In the genomic region with DNA sequence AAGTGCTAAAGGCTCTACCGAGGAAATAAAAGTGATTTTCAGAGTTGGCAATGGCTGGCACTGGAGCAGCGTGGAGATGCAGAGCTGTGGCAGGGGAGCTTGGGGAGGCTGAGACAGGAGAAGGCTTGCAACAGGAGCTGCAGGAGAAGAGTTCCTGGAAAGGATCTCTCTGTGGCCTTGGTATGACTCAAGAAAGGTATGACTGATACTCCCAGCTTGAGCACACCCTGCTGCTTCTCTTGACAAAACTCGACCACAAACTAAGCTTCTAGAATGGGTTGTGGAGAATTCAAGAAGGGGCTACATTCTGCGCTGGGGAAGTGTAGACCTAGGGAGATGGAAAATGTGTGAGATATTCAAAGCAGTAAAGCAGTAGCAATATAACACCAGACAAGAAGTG, we compare ENCODE assay signal across 28 cellular contexts. TPM values are rescaled to one million over a fixed set of nuclear protein-coding genes. Genes with fewer than 3 reads are reported as not detected.
A peak's percentile ranks its signal among the peaks of the same experiment; 100 is the strongest.
DNase-seq lines count a peak whose midpoint lies in the region; ATAC-seq, FAIRE-seq and TF ChIP-seq lines count a peak whose summit lies in the region.
"Had no signal": no experiment of that assay in that cellular context is flagged by ENCODE, and none has a peak within 500 bp of the region (broad histone marks: within the 10 kb centered on the region; RNA-seq: fewer than 3 reads in every experiment).

No MANE protein-coding gene starts in this region.

- POLR2A ChIA-PET in activated CD4-positive, alpha-beta memory T cell treated with anti-CD3 and anti-CD28 coated beads, Interleukin-2, amount 10 ng/mL, durations not matched to agents 7 days and 5 days (lab: Charles Lee): no interaction called here
- POLR2A ChIA-PET in activated CD4-positive, alpha-beta memory T cell treated with anti-CD3 and anti-CD28 coated beads for 36 hours (lab: Charles Lee): no interaction called here

- H3K4me1 Mint-ChIP-seq in activated CD4-positive, alpha-beta memory T cell treated with anti-CD3 and anti-CD28 coated beads, Interleukin-2, amount 10 ng/mL, durations not matched to agents 7 days and 5 days: peaks cover 16% of the 10 kb centered on the region
- peaks cover 5% of the 10 kb centered on the region for H3K4me1 Mint-ChIP-seq in activated CD4-positive, alpha-beta memory T cell treated with anti-CD3 and anti-CD28 coated beads for 36 hours (ENCODE audit: low read depth)
- H3K4me1 Mint-ChIP-seq in T-helper 2 cell treated with Interferon-gamma antibody and Interleukin-4, amounts not matched to agents 5 μg/mL and 100 μg/mL, for 36 hours (ENCODE audit: low read depth): peaks cover 7% of the 10 kb centered on the region
- H3K4me1 Mint-ChIP-seq: activated naive CD8-positive, alpha-beta T cell treated with anti-CD3 and anti-CD28 coated beads, Interleukin-2, amount 50 U/mL, for 24 hours; B cell; CD8-positive, alpha-beta memory T cell; neural progenitor cell; T-cell had no signal

- no peak for FAIRE-seq in urothelium cell line (lab: Jason Lieb, UNC)
- FAIRE-seq: endometrium, H1 had no signal

- H3K27ac Mint-ChIP-seq in activated CD4-positive, alpha-beta memory T cell treated with anti-CD3 and anti-CD28 coated beads, Interleukin-2, amount 10 ng/mL, durations not matched to agents 7 days and 5 days: peak overlapping the region; percentile 57
- H3K27ac Mint-ChIP-seq in activated CD4-positive, alpha-beta memory T cell treated with anti-CD3 and anti-CD28 coated beads for 36 hours: no peak overlapping the region
- no peak overlapping the region for H3K27ac Mint-ChIP-seq in T-helper 2 cell treated with Interferon-gamma antibody and Interleukin-4, amounts not matched to agents 5 μg/mL and 100 μg/mL, for 36 hours
- H3K27ac Mint-ChIP-seq: activated CD4-positive, alpha-beta T cell treated with anti-CD3 and anti-CD28 coated beads, Interleukin-2, amount 10 ng/mL, durations not matched to agents 24 days and 14 days; activated naive CD8-positive, alpha-beta T cell treated with anti-CD3 and anti-CD28 coated beads, Interleukin-2, amount 50 U/mL, for 24 hours; B cell; dendritic cell treated with granulocyte-macrophage colony-stimulating factor and Interleukin-4, amounts not matched to agents 40 ng/mL and 50 ng/mL, for 4 days; neural progenitor cell; T-cell had no signal

- ATAC-seq in GM19324 (IDR thresholded peaks at IDR 0.05; ENCODE audit: low FRiP score, unreplicated experiment): no peak
- ATAC-seq: activated naive CD8-positive, alpha-beta T cell treated with anti-CD3 and anti-CD28 coated beads, Interleukin-2, amount 50 U/mL, for 24 hours; left cardiac atrium; Panc1; right lobe of liver; T-cell had no signal

- H3K4me3 ChIP-seq in epithelial cell of esophagus (ENCODE audit: low read length): no peak overlapping the region
- H3K4me3 ChIP-seq: neural progenitor cell, right lobe of liver, SJCRH30, transverse colon had no signal

- H3K27me3 Mint-ChIP-seq in activated CD4-positive, alpha-beta memory T cell treated with anti-CD3 and anti-CD28 coated beads, Interleukin-2, amount 10 ng/mL, durations not matched to agents 7 days and 5 days: no peaks in the 10 kb centered on the region
- no peaks in the 10 kb centered on the region for H3K27me3 Mint-ChIP-seq in activated CD4-positive, alpha-beta memory T cell treated with anti-CD3 and anti-CD28 coated beads for 36 hours
- H3K27me3 Mint-ChIP-seq in T-helper 2 cell treated with Interferon-gamma antibody and Interleukin-4, amounts not matched to agents 5 μg/mL and 100 μg/mL, for 36 hours (ENCODE audit: low read depth): peaks cover 7% of the 10 kb centered on the region
- H3K27me3 Mint-ChIP-seq: activated naive CD8-positive, alpha-beta T cell treated with anti-CD3 and anti-CD28 coated beads, Interleukin-2, amount 50 U/mL, for 24 hours; B cell; dendritic cell treated with granulocyte-macrophage colony-stimulating factor and Interleukin-4, amounts not matched to agents 40 ng/mL and 50 ng/mL, for 4 days; T-cell had no signal

- H3K4me3 Mint-ChIP-seq in activated CD4-positive, alpha-beta memory T cell treated with anti-CD3 and anti-CD28 coated beads, Interleukin-2, amount 10 ng/mL, durations not matched to agents 7 days and 5 days: no peak overlapping the region
- H3K4me3 Mint-ChIP-seq in activated CD4-positive, alpha-beta memory T cell treated with anti-CD3 and anti-CD28 coated beads for 36 hours: no peak overlapping the region
- H3K4me3 Mint-ChIP-seq in T-helper 2 cell treated with Interferon-gamma antibody and Interleukin-4, amounts not matched to agents 5 μg/mL and 100 μg/mL, for 36 hours: no peak overlapping the region
- H3K4me3 Mint-ChIP-seq: activated CD4-positive, alpha-beta T cell treated with anti-CD3 and anti-CD28 coated beads, Interleukin-2, amount 10 ng/mL, durations not matched to agents 24 days and 14 days; activated naive CD8-positive, alpha-beta T cell treated with anti-CD3 and anti-CD28 coated beads, Interleukin-2, amount 50 U/mL, for 24 hours; B cell; CD8-positive, alpha-beta memory T cell; dendritic cell treated with granulocyte-macrophage colony-stimulating factor and Interleukin-4, amounts not matched to agents 40 ng/mL and 50 ng/mL, for 4 days; neural progenitor cell; T-cell had no signal

- peaks cover 4% of the 10 kb centered on the region for H3K36me3 Mint-ChIP-seq in activated CD4-positive, alpha-beta memory T cell treated with anti-CD3 and anti-CD28 coated beads, Interleukin-2, amount 10 ng/mL, durations not matched to agents 7 days and 5 days (ENCODE audit: low read depth)
- peaks cover 8% of the 10 kb centered on the region for H3K36me3 Mint-ChIP-seq in activated CD4-positive, alpha-beta memory T cell treated with anti-CD3 and anti-CD28 coated beads for 36 hours
- H3K36me3 Mint-ChIP-seq in T-helper 2 cell treated with Interferon-gamma antibody and Interleukin-4, amounts not matched to agents 5 μg/mL and 100 μg/mL, for 36 hours (ENCODE audit: low read depth): peaks cover 3% of the 10 kb centered on the region
- H3K36me3 Mint-ChIP-seq: neural progenitor cell, T-cell had no signal

- no peak for DNase-seq in activated CD4-positive, alpha-beta memory T cell treated with anti-CD3 and anti-CD28 coated beads, Interleukin-2, amount 10 ng/mL, durations not matched to agents 7 days and 5 days
- DNase-seq in activated CD4-positive, alpha-beta memory T cell treated with anti-CD3 and anti-CD28 coated beads for 36 hours: no peak
- DNase-seq in T-helper 2 cell treated with Interferon-gamma antibody and Interleukin-4, amounts not matched to agents 5 μg/mL and 100 μg/mL, for 36 hours (ENCODE audit: low spot score): peak; percentile 6
- peak; percentile 69 for DNase-seq in epithelial cell of esophagus (ENCODE audit: low read depth)
- DNase-seq in urothelium cell line (ENCODE audit: low spot score): peak; percentile 13
- no peak for DNase-seq in T-helper 9 cell
- no peak for DNase-seq in activated naive CD4-positive, alpha-beta T cell treated with Interleukin-2 at 50 U/mL for 16 hours
- DNase-seq: activated CD4-positive, alpha-beta T cell treated with anti-CD3 and anti-CD28 coated beads, Interleukin-2, amount 10 ng/mL, durations not matched to agents 24 days and 14 days; activated CD8-positive, alpha-beta memory T cell treated with anti-CD3 and anti-CD28 coated beads, Interleukin-2, amount 50 U/mL, for 48 hours; activated effector memory CD4-positive, alpha-beta T cell treated with Interleukin-2 at 50 U/mL for 16 hours; activated naive CD8-positive, alpha-beta T cell treated with anti-CD3 and anti-CD28 coated beads, Interleukin-2, amount 50 U/mL, for 24 hours; CD8-positive, alpha-beta memory T cell; DMS53; GF-D8; Karpas-422; left cardiac atrium; NCI-H524; right lobe of liver; SJCRH30; T-cell; transverse colon had no signal

- CTCF ChIA-PET in activated CD4-positive, alpha-beta memory T cell treated with anti-CD3 and anti-CD28 coated beads, Interleukin-2, amount 10 ng/mL, durations not matched to agents 7 days and 5 days (lab: Charles Lee): interaction anchor here (0.9 kb wide), 1 partner anchor 102 kb away, joined by 3 read pairs; no protein-coding TSS in a partner anchor
- CTCF ChIA-PET in activated CD4-positive, alpha-beta memory T cell treated with anti-CD3 and anti-CD28 coated beads for 36 hours (lab: Charles Lee): no interaction called here

- intact Hi-C loops in activated CD4-positive, alpha-beta memory T cell treated with anti-CD3 and anti-CD28 coated beads for 36 hours (cut with micrococcal nuclease): no loop called here

- no peak for TF ChIP-seq CTCF in epithelial cell of esophagus (IDR thresholded peaks at IDR 0.05; ENCODE audit: insufficient read depth, low read depth, low read length, missing control alignments)

- H3K9me3 Mint-ChIP-seq in activated CD4-positive, alpha-beta memory T cell treated with anti-CD3 and anti-CD28 coated beads, Interleukin-2, amount 10 ng/mL, durations not matched to agents 7 days and 5 days: no peaks in the 10 kb centered on the region
- no peaks in the 10 kb centered on the region for H3K9me3 Mint-ChIP-seq in activated CD4-positive, alpha-beta memory T cell treated with anti-CD3 and anti-CD28 coated beads for 36 hours
- H3K9me3 Mint-ChIP-seq in T-helper 2 cell treated with Interferon-gamma antibody and Interleukin-4, amounts not matched to agents 5 μg/mL and 100 μg/mL, for 36 hours: no peaks in the 10 kb centered on the region
- H3K9me3 Mint-ChIP-seq: activated CD4-positive, alpha-beta T cell treated with anti-CD3 and anti-CD28 coated beads, Interleukin-2, amount 10 ng/mL, durations not matched to agents 24 days and 14 days; activated naive CD8-positive, alpha-beta T cell treated with anti-CD3 and anti-CD28 coated beads, Interleukin-2, amount 50 U/mL, for 24 hours; CD8-positive, alpha-beta memory T cell; dendritic cell treated with granulocyte-macrophage colony-stimulating factor and Interleukin-4, amounts not matched to agents 40 ng/mL and 50 ng/mL, for 4 days; neural progenitor cell; T-cell had no signal

RNA-seq across cellular contexts. Expression of a gene that starts 41.6 kb away (rescaled TPM):
- total RNA-seq in activated CD4-positive, alpha-beta memory T cell treated with anti-CD3 and anti-CD28 coated beads, Interleukin-2, amount 10 ng/mL, durations not matched to agents 7 days and 5 days: 10 to 100 TPM; 66.1 to 69.0 TPM
- 10 to 100 TPM; 70.3 to 70.4 TPM for total RNA-seq in activated CD4-positive, alpha-beta memory T cell treated with anti-CD3 and anti-CD28 coated beads for 36 hours

Comparison
In these comparisons a context has a peak if more than half of its experiments do, and no peak if none do; other contexts are left out.
1. DNase-seq: peak in T-helper 2 cell treated with Interferon-gamma antibody and Interleukin-4, amounts not matched to agents 5 μg/mL and 100 μg/mL, for 36 hours (single experiment), epithelial cell of esophagus (single experiment) and urothelium cell line (single experiment); none in activated CD4-positive, alpha-beta memory T cell treated with anti-CD3 and anti-CD28 coated beads, Interleukin-2, amount 10 ng/mL, durations not matched to agents 7 days and 5 days (single experiment), activated CD4-positive, alpha-beta memory T cell treated with anti-CD3 and anti-CD28 coated beads for 36 hours (single experiment), T-helper 9 cell (single experiment) and activated naive CD4-positive, alpha-beta T cell treated with Interleukin-2 at 50 U/mL for 16 hours (single experiment).